20 cellular contexts compared by ENCODE assay signal in the genomic region with DNA sequence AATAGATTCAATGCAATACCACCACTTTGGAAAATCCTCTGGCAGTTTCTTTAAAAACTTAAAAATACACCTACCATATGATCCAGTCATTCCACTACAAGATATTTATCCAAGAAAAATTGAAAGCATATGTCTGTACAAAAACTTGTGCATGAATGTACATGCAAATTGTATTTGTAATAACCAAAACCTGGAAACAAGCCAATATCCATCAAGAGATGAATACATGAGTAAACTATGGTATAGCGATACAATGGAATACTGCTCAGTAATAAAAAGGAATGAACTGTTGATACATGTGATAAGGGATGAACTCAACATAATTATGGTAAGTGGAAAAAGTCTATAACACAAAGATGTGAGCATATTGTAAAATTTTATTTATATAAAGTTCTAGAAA.
DNase-seq lines count a peak whose midpoint lies in the region; ATAC-seq, FAIRE-seq and TF ChIP-seq lines count a peak whose summit lies in the region.
"Had no signal": no experiment of that assay in that cellular context is flagged by ENCODE, and none has a peak within 500 bp of the region (broad histone marks: within the 10 kb centered on the region; RNA-seq: fewer than 3 reads in every experiment).

No MANE protein-coding gene starts in this region.

- no peaks in the 10 kb centered on the region for H3K36me3 Mint-ChIP-seq in astrocyte (ENCODE audit: low read depth, unreplicated experiment)
- H3K36me3 Mint-ChIP-seq in activated CD4-positive, alpha-beta T cell treated with anti-CD3 and anti-CD28 coated beads for 36 hours (ENCODE audit: low read depth): no peaks in the 10 kb centered on the region

- no peak for ATAC-seq in activated CD4-positive, alpha-beta T cell treated with anti-CD3 and anti-CD28 coated beads for 36 hours
- ATAC-seq: Right ventricle myocardium inferior had no signal

- CTCF ChIA-PET in activated CD4-positive, alpha-beta T cell treated with anti-CD3 and anti-CD28 coated beads for 36 hours (lab: Charles Lee): no interaction called here

- H3K4me2 ChIP-seq in astrocyte (ENCODE audit: low read length): no peak overlapping the region

- no peaks in the 10 kb centered on the region for H3K36me3 ChIP-seq in astrocyte (ENCODE audit: insufficient read depth, low read length)
- H3K36me3 ChIP-seq: SJSA1 had no signal

- H3K9me3 Mint-ChIP-seq in astrocyte (ENCODE audit: unreplicated experiment): no peaks in the 10 kb centered on the region
- H3K9me3 Mint-ChIP-seq in activated CD4-positive, alpha-beta T cell treated with anti-CD3 and anti-CD28 coated beads for 36 hours (ENCODE audit: low read depth): no peaks in the 10 kb centered on the region

- H3K79me2 ChIP-seq in astrocyte (ENCODE audit: insufficient read depth, low read length): no peaks in the 10 kb centered on the region

- no peaks in the 10 kb centered on the region for H3K4me1 ChIP-seq in astrocyte (ENCODE audit: insufficient read depth, low read length)
- H3K4me1 ChIP-seq: SJSA1 had no signal

- H3K4me3 ChIP-seq in astrocyte (ENCODE audit: insufficient read depth, low read depth, low read length) (no peak overlapping the region), fibroblast of mammary gland (ENCODE audit: control insufficient read depth, low read depth, low read length) (no peak overlapping the region)
- H3K4me3 ChIP-seq: SJSA1 had no signal

- DNase-seq in NCI-H2171 treated with DMSO at 0.1 percent for 48 hours (lab: John Stamatoyannopoulos, UW) (peak; percentile 6), NCI-H2171 (lab: John Stamatoyannopoulos, UW) (no peak), astrocyte (ENCODE audit: low read depth) (peak; percentile 15), fibroblast of mammary gland (ENCODE audit: low read depth) (peak; percentile 44), non-pigmented ciliary epithelial cell (ENCODE audit: low read depth) (peak; percentile 1), GM03348 (ENCODE audit: low spot score) (no peak)
- no peak for DNase-seq in activated CD4-positive, alpha-beta T cell treated with anti-CD3 and anti-CD28 coated beads for 1 hour
- no peak for DNase-seq in activated CD4-positive, alpha-beta T cell treated with anti-CD3 and anti-CD28 coated beads for 36 hours
- DNase-seq: DMS53, H7, HFFc6, KBM-7, NCI-H1092, NCI-H1694, NCI-H2081, OCI-M1 had no signal

- H2AFZ ChIP-seq in astrocyte (ENCODE audit: low read depth, low read length): no peak overlapping the region

- no peaks in the 10 kb centered on the region for H3K27me3 Mint-ChIP-seq in astrocyte (ENCODE audit: low read depth, unreplicated experiment)
- no peaks in the 10 kb centered on the region for H3K27me3 Mint-ChIP-seq in activated CD4-positive, alpha-beta T cell treated with anti-CD3 and anti-CD28 coated beads for 36 hours

- no peaks in the 10 kb centered on the region for H3K9me3 ChIP-seq in astrocyte (ENCODE audit: insufficient read depth, low read depth, low read length)
- H3K9me3 ChIP-seq: SJSA1 had no signal

- H3K4me1 Mint-ChIP-seq in astrocyte (ENCODE audit: low read depth, unreplicated experiment): peaks cover 3% of the 10 kb centered on the region
- H3K4me1 Mint-ChIP-seq in activated CD4-positive, alpha-beta T cell treated with anti-CD3 and anti-CD28 coated beads for 36 hours: no peaks in the 10 kb centered on the region

- FAIRE-seq in astrocyte (lab: Jason Lieb, UNC): no peak
- FAIRE-seq: A204.1 had no signal

- H3K9ac ChIP-seq in astrocyte (ENCODE audit: low read length): no peak overlapping the region

- no peaks in the 10 kb centered on the region for H4K20me1 ChIP-seq in astrocyte (ENCODE audit: insufficient read depth, low read length)

- H3K27ac Mint-ChIP-seq in astrocyte (ENCODE audit: unreplicated experiment): no peak overlapping the region
- no peak overlapping the region for H3K27ac Mint-ChIP-seq in activated CD4-positive, alpha-beta T cell treated with anti-CD3 and anti-CD28 coated beads for 36 hours
- H3K27ac Mint-ChIP-seq: HFFc6 had no signal

- intact Hi-C loops in activated CD4-positive, alpha-beta T cell treated with anti-CD3 and anti-CD28 coated beads for 36 hours (cut with DNase I, micrococcal nuclease): no loop called here

- POLR2A ChIA-PET in activated CD4-positive, alpha-beta T cell treated with anti-CD3 and anti-CD28 coated beads for 36 hours (lab: Charles Lee): no interaction called here

- H3K4me3 Mint-ChIP-seq in astrocyte (ENCODE audit: unreplicated experiment): no peak overlapping the region
- H3K4me3 Mint-ChIP-seq in activated CD4-positive, alpha-beta T cell treated with anti-CD3 and anti-CD28 coated beads for 36 hours: no peak overlapping the region
- H3K4me3 Mint-ChIP-seq: HFFc6 had no signal

- H3K27ac ChIP-seq in astrocyte (ENCODE audit: low read depth, low read length): no peak overlapping the region
- H3K27ac ChIP-seq: C4-2B, SJSA1 had no signal

- no peaks in the 10 kb centered on the region for H3K27me3 ChIP-seq in astrocyte (ENCODE audit: insufficient read depth, low read length)
- H3K27me3 ChIP-seq: SJSA1 had no signal

- TF ChIP-seq CTCF in astrocyte (IDR thresholded peaks at IDR 0.05; ENCODE audit: insufficient read depth, low read depth, low read length) (no peak), fibroblast of mammary gland (conservative IDR thresholded peaks at IDR 0.05; ENCODE audit: control insufficient read depth, insufficient read depth, low read depth, low read length) (no peak)

Comparison
In these comparisons a context has a peak if more than half of its experiments do, and no peak if none do; other contexts are left out.
1. DNase-seq: peak in NCI-H2171 treated with DMSO at 0.1 percent for 48 hours (single experiment), astrocyte (single experiment), fibroblast of mammary gland (single experiment) and non-pigmented ciliary epithelial cell (single experiment); none in NCI-H2171 (single experiment), activated CD4-positive, alpha-beta T cell treated with anti-CD3 and anti-CD28 coated beads for 1 hour (single experiment), GM03348 (single experiment) and activated CD4-positive, alpha-beta T cell treated with anti-CD3 and anti-CD28 coated beads for 36 hours (single experiment).